8 cellular contexts compared by ENCODE assay signal in genomic region chr6:89350281-89351037, GRCh38. TPM values are rescaled to one million over a fixed set of nuclear protein-coding genes. Genes with fewer than 3 reads are reported as not detected.
A peak's percentile ranks its signal among the peaks of the same experiment; 100 is the strongest.
DNase-seq lines count a peak whose midpoint lies in the region; ATAC-seq, FAIRE-seq and TF ChIP-seq lines count a peak whose summit lies in the region.

No MANE protein-coding gene starts in this region.

- no peak for ATAC-seq in HG03025 (IDR thresholded peaks at IDR 0.05; ENCODE audit: low FRiP score, unreplicated experiment)

- H3K9me3 Mint-ChIP-seq in dendritic cell treated with granulocyte-macrophage colony-stimulating factor and Interleukin-4, amounts not matched to agents 40 ng/mL and 50 ng/mL, for 4 days = no peaks in the 10 kb centered on the region

- H3K4me3 Mint-ChIP-seq in dendritic cell treated with granulocyte-macrophage colony-stimulating factor and Interleukin-4, amounts not matched to agents 40 ng/mL and 50 ng/mL, for 4 days = peak overlapping the region; percentile 88

- no peak for DNase-seq in GM12892 (ENCODE audit: insufficient read length)
- peak; percentile 6 for DNase-seq in HCEC 1CT
- DNase-seq in NOMO-1 (lab: John Stamatoyannopoulos, UW; ENCODE audit: unreplicated experiment in 2 of 2) = peak; percentile 68 to 96
- peak; percentile 76 for DNase-seq in pons (ENCODE audit: low spot score)
- DNase-seq in hypothalamus (lab: John Stamatoyannopoulos, UW) = no peak
- DNase-seq in DMS 273 treated with DMSO at 0.1 percent for 48 hours (lab: John Stamatoyannopoulos, UW) = no peak

- H3K4me1 Mint-ChIP-seq in dendritic cell treated with granulocyte-macrophage colony-stimulating factor and Interleukin-4, amounts not matched to agents 40 ng/mL and 50 ng/mL, for 4 days (ENCODE audit: low read depth) = peaks cover 52% of the 10 kb centered on the region

- H3K27ac Mint-ChIP-seq in dendritic cell treated with granulocyte-macrophage colony-stimulating factor and Interleukin-4, amounts not matched to agents 40 ng/mL and 50 ng/mL, for 4 days = peak overlapping the region; percentile 94

- peaks cover 17% of the 10 kb centered on the region for H3K36me3 Mint-ChIP-seq in dendritic cell treated with granulocyte-macrophage colony-stimulating factor and Interleukin-4, amounts not matched to agents 40 ng/mL and 50 ng/mL, for 4 days (ENCODE audit: low read depth)

- FAIRE-seq in GM12892 (lab: Jason Lieb, UNC) = peak; percentile 68

- H3K27me3 Mint-ChIP-seq in dendritic cell treated with granulocyte-macrophage colony-stimulating factor and Interleukin-4, amounts not matched to agents 40 ng/mL and 50 ng/mL, for 4 days = no peaks in the 10 kb centered on the region

- TF ChIP-seq POLR2A in GM12892 (IDR thresholded peaks at IDR 0.05; ENCODE audit: low read depth, low read length) = no peak

- intact Hi-C loops in dendritic cell treated with granulocyte-macrophage colony-stimulating factor and Interleukin-4, amounts not matched to agents 40 ng/mL and 50 ng/mL, for 4 days (cut with micrococcal nuclease) = loop anchor here (1.0 to 5.0 kb wide), 2 partner anchors 268 to 387 kb away; partner anchors contain the start of genes PNRC1 and RNGTT

RNA-seq across cellular contexts. Expression of gene UBE2J1, which starts 2.1 kb away (rescaled TPM):
- 79.4 TPM for polyA plus RNA-seq in GM12892 (2012; ENCODE audit: missing spikeins)

RNA-seq across cellular contexts. Expression of gene GABRR2, which starts 35.4 kb away (rescaled TPM):
- 0.51 TPM for polyA plus RNA-seq in GM12892 (2012; ENCODE audit: missing spikeins)

Comparison
In these comparisons a context has a peak if more than half of its experiments do, and no peak if none do; other contexts are left out.
1. DNase-seq: peak in HCEC 1CT (single experiment), NOMO-1 (2 of 2) and pons (single experiment); none in GM12892 (single experiment), hypothalamus (0 of 51) and DMS 273 treated with DMSO at 0.1 percent for 48 hours (single experiment).